Comparison of ENCODE assay signal across 11 cellular contexts in genomic region chr2:242020196-242021004, GRCh38.
DNase-seq lines count a peak whose midpoint lies in the region; ATAC-seq and TF ChIP-seq lines count a peak whose summit lies in the region.
"Had no signal": no experiment of that assay in that cellular context is flagged by ENCODE, and none has a peak within 500 bp of the region (broad histone marks: within the 10 kb centered on the region; RNA-seq: fewer than 3 reads in every experiment).

No MANE protein-coding gene starts in this region.

- no peaks in the 10 kb centered on the region for H3K9me2 ChIP-seq in OCI-LY1 (ENCODE audit: low read depth, low read length)

- TF ChIP-seq CTCF in OCI-LY1 (IDR thresholded peaks at IDR 0.05; ENCODE audit: low read length), result peak; percentile 27; the same call in 1 of the 2 replicates

- ATAC-seq in stimulated activated naive B cell treated with anti-CD40 and anti-IgM and Interleukin-4, amounts not matched to agents 10 μg/mL and 1 μg/mL and 100 μg/mL, for 72 hours (replicated peaks), result no peak
- no peak for ATAC-seq in GM21381 (IDR thresholded peaks at IDR 0.05; ENCODE audit: unreplicated experiment)

- no peaks in the 10 kb centered on the region for H3K9me3 ChIP-seq in OCI-LY1 (ENCODE audit: low read length)
- H3K9me3 ChIP-seq: SJCRH30 had no signal

- peak overlapping the region; percentile 80 for H3K27ac Mint-ChIP-seq in stimulated activated naive B cell treated with anti-CD40 and anti-IgM and Interleukin-4, amounts not matched to agents 10 μg/mL and 1 μg/mL and 100 μg/mL, for 72 hours

- no peak overlapping the region for H3K9ac ChIP-seq in OCI-LY1 (ENCODE audit: low read length)

- no peak overlapping the region for H3K4me3 Mint-ChIP-seq in stimulated activated naive B cell treated with anti-CD40 and anti-IgM and Interleukin-4, amounts not matched to agents 10 μg/mL and 1 μg/mL and 100 μg/mL, for 72 hours
- H3K4me3 Mint-ChIP-seq: central memory CD8-positive, alpha-beta T cell had no signal

- peaks cover 35 to 49% of the 10 kb centered on the region in 2 donors for H3K27me3 Mint-ChIP-seq in stimulated activated naive B cell treated with anti-CD40 and anti-IgM and Interleukin-4, amounts not matched to agents 10 μg/mL and 1 μg/mL and 100 μg/mL, for 72 hours

- DNase-seq in NCI-H1417 (lab: John Stamatoyannopoulos, UW) (peak in 2 of 3 experiments; percentile 34 to 57), NCI-H1417 treated with DMSO at 0.1 percent for 48 hours (lab: John Stamatoyannopoulos, UW) (no peak), globus pallidus (ENCODE audit: low spot score) (peak; percentile 31), NK-92 (lab: John Stamatoyannopoulos, UW; ENCODE audit: unreplicated experiment) (no peak), NCI-H2171 (lab: John Stamatoyannopoulos, UW) (no peak)
- no peak for DNase-seq in stimulated activated naive B cell treated with anti-CD40 and anti-IgM and Interleukin-4, amounts not matched to agents 10 μg/mL and 1 μg/mL and 100 μg/mL, for 72 hours
- DNase-seq: ACHN had no signal

- H3K4me2 ChIP-seq in OCI-LY1 (ENCODE audit: low read length), result no peak overlapping the region

- H3K36me3 Mint-ChIP-seq in stimulated activated naive B cell treated with anti-CD40 and anti-IgM and Interleukin-4, amounts not matched to agents 10 μg/mL and 1 μg/mL and 100 μg/mL, for 72 hours, result no peaks in the 10 kb centered on the region

- H3K9me3 Mint-ChIP-seq in stimulated activated naive B cell treated with anti-CD40 and anti-IgM and Interleukin-4, amounts not matched to agents 10 μg/mL and 1 μg/mL and 100 μg/mL, for 72 hours, result no peaks in the 10 kb centered on the region
- H3K9me3 Mint-ChIP-seq: central memory CD8-positive, alpha-beta T cell had no signal

- no peak overlapping the region for H3K27ac ChIP-seq in OCI-LY1 (ENCODE audit: low read depth, low read length, poor library complexity, severe bottlenecking)
- H3K27ac ChIP-seq: SJCRH30 had no signal

- H3K4me3 ChIP-seq in OCI-LY1 (ENCODE audit: low read depth, low read length, poor library complexity, severe bottlenecking), result no peak overlapping the region
- H3K4me3 ChIP-seq: SJCRH30 had no signal

- H4K20me1 ChIP-seq in OCI-LY1 (ENCODE audit: insufficient read depth, low read length), result no peaks in the 10 kb centered on the region

- H2AFZ ChIP-seq in OCI-LY1 (ENCODE audit: low read length), result no peak overlapping the region

- H3K36me3 ChIP-seq in OCI-LY1 (ENCODE audit: insufficient read depth, low read length), result no peaks in the 10 kb centered on the region
- H3K36me3 ChIP-seq: SJCRH30 had no signal

- H3K4me1 ChIP-seq in OCI-LY1 (ENCODE audit: insufficient read depth, low read length, severe bottlenecking), result no peaks in the 10 kb centered on the region
- H3K4me1 ChIP-seq: SJCRH30 had no signal

- no peaks in the 10 kb centered on the region for H3K27me3 ChIP-seq in OCI-LY1 (ENCODE audit: insufficient read depth, low read length)

- peaks cover 12 to 16% of the 10 kb centered on the region in 2 donors for H3K4me1 Mint-ChIP-seq in stimulated activated naive B cell treated with anti-CD40 and anti-IgM and Interleukin-4, amounts not matched to agents 10 μg/mL and 1 μg/mL and 100 μg/mL, for 72 hours

- H3F3A ChIP-seq in OCI-LY1 (ENCODE audit: insufficient read depth, low read length), result no peaks in the 10 kb centered on the region

- no peaks in the 10 kb centered on the region for H3K79me2 ChIP-seq in OCI-LY1 (ENCODE audit: insufficient read depth, low read length)

Comparison
In these comparisons a context has a peak if more than half of its experiments do, and no peak if none do; other contexts are left out.
1. DNase-seq: peak in NCI-H1417 (2 of 3) and globus pallidus (single experiment); none in NCI-H1417 treated with DMSO at 0.1 percent for 48 hours (single experiment), stimulated activated naive B cell treated with anti-CD40 and anti-IgM and Interleukin-4, amounts not matched to agents 10 μg/mL and 1 μg/mL and 100 μg/mL, for 72 hours (single experiment), NK-92 (single experiment) and NCI-H2171 (single experiment).